ENCODE assay signal across 9 cellular contexts in the genomic region with DNA sequence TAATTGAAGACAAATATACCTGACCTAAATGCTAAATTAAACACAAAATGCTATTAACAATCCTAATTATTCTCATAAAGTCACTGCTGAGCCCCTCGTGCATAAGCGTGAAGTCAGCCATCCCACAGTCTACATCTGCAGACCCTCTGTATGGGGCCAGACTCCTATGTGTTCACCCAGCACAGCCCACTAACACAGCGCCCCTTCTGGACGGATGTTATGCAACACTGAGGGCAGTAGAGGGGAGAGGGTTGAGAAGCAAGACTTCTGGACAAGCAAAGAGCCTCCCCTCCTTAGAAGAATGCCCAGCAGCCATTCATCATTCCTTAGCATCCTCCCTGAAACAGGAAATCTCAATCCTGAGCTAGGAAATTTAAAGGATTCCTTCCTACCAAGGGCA. TPM values are rescaled to one million over a fixed set of nuclear protein-coding genes. Genes with fewer than 3 reads are reported as not detected.
DNase-seq lines count a peak whose midpoint lies in the region; ATAC-seq, FAIRE-seq and TF ChIP-seq lines count a peak whose summit lies in the region.
"Had no signal": no experiment of that assay in that cellular context is flagged by ENCODE, and none has a peak within 500 bp of the region (broad histone marks: within the 10 kb centered on the region; RNA-seq: fewer than 3 reads in every experiment).

No MANE protein-coding gene starts in this region.

- no peak overlapping the region for H3K4ac ChIP-seq in H1 (replicated peaks; ENCODE audit: insufficient read length, low read depth, low read length)

- no peak overlapping the region for H3K4me2 ChIP-seq in H1 (ENCODE audit: insufficient read depth in 1 of 2, low read depth in 2 of 2, low read length in 2 of 2)

- H2BK20ac ChIP-seq in H1 (ENCODE audit: low read length), result no peak overlapping the region

- no peaks in the 10 kb centered on the region for H3K23me2 ChIP-seq in H1 (ENCODE audit: low read depth, low read length)

- H2BK120ac ChIP-seq in H1 (replicated peaks; ENCODE audit: low read depth, low read length), result no peak overlapping the region

- no peak overlapping the region for H4K91ac ChIP-seq in H1 (replicated peaks; ENCODE audit: insufficient read length, low read length)

- no peak overlapping the region for H4K8ac ChIP-seq in H1 (ENCODE audit: extremely low read depth, insufficient read depth, low read length)

- peak; percentile 62 for TF ChIP-seq CTCF in A673 (conservative IDR thresholded peaks at IDR 0.05; ENCODE audit: low read depth, low read length)
- peak; percentile 63 to 93 (median 90) for TF ChIP-seq CTCF in H1 (IDR thresholded peaks at IDR 0.05; ENCODE audit: control extremely low read depth in 1 of 3, insufficient read depth in 1 of 3, low read depth in 1 of 3, low read length in 3 of 3)
- no peak for TF ChIP-seq CTCF in omental fat pad (IDR thresholded peaks at IDR 0.05)

- no peak overlapping the region for H4K5ac ChIP-seq in H1 (ENCODE audit: insufficient read length, low read depth, low read length)

- no peak overlapping the region for H2BK15ac ChIP-seq in H1 (ENCODE audit: low read length)

- peak; percentile 68 for FAIRE-seq in H1 (lab: Jason Lieb, UNC)

- TF ChIP-seq POLR2A in H1 (IDR thresholded peaks at IDR 0.05; ENCODE audit: control extremely low read depth in 1 of 2, low read depth in 2 of 2, low read length in 2 of 2), result no peak

- TF ChIP-seq EP300 in H1 (IDR thresholded peaks at IDR 0.05; ENCODE audit: borderline replicate concordance in 1 of 2, low read depth in 2 of 2, low read length in 2 of 2), result no peak

- H3K36me3 ChIP-seq in A673 (ENCODE audit: insufficient read depth, low read length, poor library complexity, severe bottlenecking), result no peaks in the 10 kb centered on the region
- no peaks in the 10 kb centered on the region for H3K36me3 ChIP-seq in H1 (ENCODE audit: control insufficient read depth in 2 of 4, insufficient read depth in 4 of 4, low read length in 3 of 4)

- intact Hi-C loops in A673 (cut with micrococcal nuclease; ENCODE audit: unreplicated experiment), result no loop called here

- CTCF ChIA-PET in A673 (lab: Charles Lee) (no interaction called here), H1 (lab: Charles Lee; ENCODE audit: partially characterized antibody) (interaction anchor here (0.6 to 3.0 kb wide), 19 partner anchors 9 to 243 kb away, joined by 3 to 7 read pairs (median 3); no protein-coding TSS in a partner anchor)

- H3K79me1 ChIP-seq in H1 (ENCODE audit: low read depth, low read length), result no peaks in the 10 kb centered on the region

- no peak overlapping the region for H3K56ac ChIP-seq in H1 (replicated peaks; ENCODE audit: insufficient read length, low read depth, low read length)

- no peak overlapping the region for H2BK12ac ChIP-seq in H1 (ENCODE audit: low read depth, low read length)

- no peaks in the 10 kb centered on the region for H4K20me1 ChIP-seq in H1 (replicated peaks in 1 of 2; ENCODE audit: control insufficient read depth in 1 of 2, insufficient read depth in 2 of 2, low read length in 2 of 2)

- no peak overlapping the region for H3K4me3 ChIP-seq in A673 (ENCODE audit: low read depth, low read length, poor library complexity, severe bottlenecking)
- no peak overlapping the region for H3K4me3 ChIP-seq in H1 (ENCODE audit: extremely low read depth in 1 of 4, insufficient read depth in 2 of 4, low read depth in 3 of 4, low read length in 4 of 4)

- no peak overlapping the region for H2AFZ ChIP-seq in H1 (ENCODE audit: low read length)

- H3K14ac ChIP-seq in H1 (ENCODE audit: insufficient read length), result no peak overlapping the region

- H3K79me2 ChIP-seq in H1 (ENCODE audit: control insufficient read depth in 1 of 2, insufficient read depth in 2 of 2, low read length in 2 of 2), result no peaks in the 10 kb centered on the region

- POLR2A ChIA-PET in A673 (lab: Charles Lee; ENCODE audit: low non-redundant PET), result interaction anchor here (0.5 kb wide), 1 partner anchor 443 kb away, joined by 3 read pairs; no protein-coding TSS in a partner anchor
- POLR2A ChIA-PET in H1 (lab: Charles Lee; ENCODE audit: partially characterized antibody), result no interaction called here

- H3K4me1 ChIP-seq in A673 (ENCODE audit: insufficient read depth, low read length, poor library complexity, severe bottlenecking) (no peaks in the 10 kb centered on the region), H1 (replicated peaks in 1 of 4; ENCODE audit: control insufficient read depth in 3 of 4, insufficient read depth in 4 of 4, low read length in 3 of 4) (no peaks in the 10 kb centered on the region)

- DNase-seq in A673 (ENCODE audit: low spot score) (peak; percentile 31), H1 (ENCODE audit: low read depth in 1 of 2, low spot score in 2 of 2) (peak in 1 of 2 experiments; percentile 86), NCI-H446 treated with DMSO at 0.1 percent for 48 hours (lab: John Stamatoyannopoulos, UW) (no peak), occipital lobe (lab: John Stamatoyannopoulos, UW) (no peak), AG20443 (ENCODE audit: low spot score) (no peak), omental fat pad (ENCODE audit: low spot score) (no peak)

- no peak overlapping the region for H3K23ac ChIP-seq in H1 (ENCODE audit: insufficient read length)

- BruUV-seq in A673 (replicated peaks; lab: Mats Ljungman, UMichigan), result no TSS peak

- H3K9me3 ChIP-seq in A673 (ENCODE audit: low read depth, low read length, poor library complexity, severe bottlenecking), result no peaks in the 10 kb centered on the region
- H3K9me3 ChIP-seq in H1 (ENCODE audit: insufficient read depth in 2 of 2, low read depth in 1 of 2, low read length in 1 of 2), result no peaks in the 10 kb centered on the region

- H3K18ac ChIP-seq in H1 (ENCODE audit: extremely low read depth, low read length), result no peak overlapping the region

- H3K27ac ChIP-seq in A673 (ENCODE audit: low read depth, low read length, poor library complexity, severe bottlenecking) (no peak overlapping the region), H1 (ENCODE audit: low read depth, low read length) (no peak overlapping the region)

- peak; percentile 35 to 53; a peak in 3 of 4 replicates for TF ChIP-seq RAD21 in H1 (IDR thresholded peaks at IDR 0.05 in 1 of 2, conservative IDR thresholded peaks at IDR 0.05 in 1 of 2; ENCODE audit: low read depth in 2 of 2, low read length in 2 of 2)

- 21% methylated on average over 4 of the region's 4 CpGs; no CpG with 5 or more reads in 1 of the 2 experiments for WGBS in H1 (ENCODE audit: extremely low coverage in 1 of 2, insufficient coverage in 1 of 2, insufficient read length in 1 of 2, insufficient replicate concordance in 2 of 2, low coverage in 1 of 2, low lambda C conversion rate in 2 of 2, missing lambda C conversion rate in 1 of 2), 2 experiments

- no peak overlapping the region for H2AK5ac ChIP-seq in H1 (ENCODE audit: low read depth, low read length)

- no peak overlapping the region for H2BK5ac ChIP-seq in H1 (ENCODE audit: low read depth, low read length)

- H3K27me3 ChIP-seq in A673 (replicated peaks; ENCODE audit: insufficient read depth, low read depth, low read length, poor library complexity), result peaks cover 2% of the 10 kb centered on the region
- peaks cover 0 to 7% (median 4%) of the 10 kb centered on the region in 4 experiments; a peak in 5 of 7 replicates for H3K27me3 ChIP-seq in H1 (replicated peaks in 1 of 4; ENCODE audit: control insufficient read depth in 3 of 4, extremely low read depth in 1 of 4, insufficient read depth in 3 of 4, low read length in 3 of 4)

- H3K9ac ChIP-seq in H1 (replicated peaks in 1 of 4; ENCODE audit: extremely low read depth in 1 of 4, low read depth in 3 of 4, low read length in 3 of 4), result no peak overlapping the region

- ATAC-seq in GM18511 (IDR thresholded peaks at IDR 0.05; ENCODE audit: unreplicated experiment), result peak; percentile 89
- ATAC-seq in HG03521 (IDR thresholded peaks at IDR 0.05; ENCODE audit: unreplicated experiment), result peak; percentile 73
- no peak for ATAC-seq in omental fat pad (ENCODE audit: low FRiP score)

TF ChIP-seq in H1, 55 proteins besides CTCF, POLR2A, EP300 and RAD21:
- TF ChIP-seq RNF2 (IDR thresholded peaks at IDR 0.05; ENCODE audit: borderline replicate concordance, low read depth, low read length, missing control alignments, poor library complexity, severe bottlenecking) (no peak), CEBPB (IDR thresholded peaks at IDR 0.05; ENCODE audit: low read depth, low read length) (peak; percentile 90), NRF1 (IDR thresholded peaks at IDR 0.05; ENCODE audit: low read depth, low read length) (no peak), RXRA (IDR thresholded peaks at IDR 0.05; ENCODE audit: insufficient read depth, low read depth, low read length) (no peak)

RNA-seq across cellular contexts. Expression of a gene that starts 7.9 kb away (rescaled TPM):
- total RNA-seq in A673 (2021), result 0.24 and 0.28 TPM in 2 replicates
- 0.37 and 0.57 TPM in 2 replicates for total RNA-seq in H1 (2021; fragmentation: NEBNext Ultra II Directional; extraction: Animal tissue kit (Norgen Biotek cat#: 25700))
- polyA plus RNA-seq in H1 (2011; rRNA removed), result 0.41 and 0.49 TPM in 2 replicates
- polyA plus RNA-seq in H1 (2011; cell fraction: cytosol; rRNA removed), result 0.62 TPM
- 1.0 TPM for polyA plus RNA-seq in H1 (2011; cell fraction: nucleus; rRNA removed)
- polyA plus RNA-seq in H1 (2012, experiment 1 of 2), result 0.29 to 0.43 TPM (median 0.41 TPM) in 4 replicates
- polyA plus RNA-seq in H1 (2012, experiment 2 of 2), result 0.09 TPM
- 0.18 TPM for polyA plus RNA-seq in H1 (2013, experiment 1 of 2)
- polyA plus RNA-seq in H1 (2013, experiment 2 of 2), result 0.11 TPM
- 1.5 TPM in 2 replicates for polyA minus RNA-seq in H1 (2011; rRNA and poly(A)+ RNA removed)
- 1.1 TPM for polyA minus RNA-seq in H1 (2011; cell fraction: cytosol; rRNA and poly(A)+ RNA removed)
- 3.1 TPM for polyA minus RNA-seq in H1 (2011; cell fraction: nucleus; rRNA and poly(A)+ RNA removed)
- 9.7 TPM for total RNA-seq in occipital lobe
- 1 to 10 TPM in 3 of 4 donors, under 1 TPM in 1; 0.65 to 2.7 (median 1.3) TPM for total RNA-seq in omental fat pad
- total RNA-seq: lung microvascular endothelial cell had no signal

Comparison
In these comparisons a context has a peak if more than half of its experiments do, and no peak if none do; other contexts are left out.
1. CTCF ChIP-seq: peak in A673 (single experiment) and H1 (3 of 3); none in omental fat pad (0 of 3).